In the genomic region with DNA sequence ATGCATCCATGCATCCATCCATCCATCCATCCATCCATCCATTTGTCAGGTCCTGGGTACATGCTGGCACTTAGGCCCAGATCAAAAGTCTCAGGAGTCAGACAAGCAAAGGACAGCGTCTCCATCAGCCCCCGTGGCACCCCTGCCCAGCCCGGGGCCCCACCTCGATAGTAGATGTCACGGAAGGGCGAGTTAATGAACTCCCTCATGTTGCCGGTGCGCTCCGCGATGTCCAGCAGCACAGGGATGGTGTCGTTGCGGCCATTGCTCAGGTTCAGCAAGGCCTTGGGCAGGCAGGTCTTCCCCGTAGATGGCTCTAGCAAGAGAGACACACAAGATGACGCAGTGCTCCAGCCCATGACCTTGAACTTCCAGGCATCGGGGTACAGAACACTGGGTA, we compare ENCODE assay signal across 36 cellular contexts. TPM values are rescaled to one million over a fixed set of nuclear protein-coding genes. Genes with fewer than 3 reads are reported as not detected.
"Had no signal": no experiment of that assay in that cellular context is flagged by ENCODE, and none has a peak within 500 bp of the region (broad histone marks: within the 10 kb centered on the region; RNA-seq: fewer than 3 reads in every experiment).

No MANE protein-coding gene starts in this region.

- H3K36me3 ChIP-seq: MG63 had no signal

- H3K9me3 ChIP-seq: MG63 had no signal

- H3K27me3 ChIP-seq: MG63 had no signal

- DNase-seq: Karpas-422, Kasumi-1, MG63, MM.1S, MV-4-11, NCI-H1048, NCI-H1092, NCI-H1092 treated with DMSO at 0.1 percent for 48 hours, NCI-H1105, NCI-H1105 treated with DMSO at 0.1 percent for 48 hours, NCI-H1417, NCI-H1417 treated with DMSO at 0.1 percent for 48 hours, NCI-H1436, NCI-H1436 treated with DMSO at 0.1 percent for 48 hours, NCI-H146, NCI-H1694, NCI-H1694 treated with DMSO at 0.1 percent for 48 hours, NCI-H187, NCI-H1930, NCI-H2029, NCI-H2029 treated with DMSO at 0.1 percent for 48 hours, NCI-H2081, NCI-H2081 treated with DMSO at 0.1 percent for 48 hours, NCI-H2107, NCI-H2171, NCI-H2171 treated with DMSO at 0.1 percent for 48 hours, NCI-H2227 treated with DMSO at 0.1 percent for 48 hours, NCI-H226, NCI-H345, NCI-H446, NCI-H446 treated with DMSO at 0.1 percent for 48 hours, NCI-H510A, NCI-H510A treated with DMSO at 0.1 percent for 48 hours, NCI-H524, NCI-H524 treated with DMSO at 0.1 percent for 48 hours had no signal

- H3K4me3 ChIP-seq: MG63 had no signal

RNA-seq across cellular contexts. Expression of gene TRPV4, which starts 30.4 kb away (rescaled TPM):
- total RNA-seq: NCI-H460 had no signal
